ENCODE assay signal across 24 cellular contexts in the genomic region with DNA sequence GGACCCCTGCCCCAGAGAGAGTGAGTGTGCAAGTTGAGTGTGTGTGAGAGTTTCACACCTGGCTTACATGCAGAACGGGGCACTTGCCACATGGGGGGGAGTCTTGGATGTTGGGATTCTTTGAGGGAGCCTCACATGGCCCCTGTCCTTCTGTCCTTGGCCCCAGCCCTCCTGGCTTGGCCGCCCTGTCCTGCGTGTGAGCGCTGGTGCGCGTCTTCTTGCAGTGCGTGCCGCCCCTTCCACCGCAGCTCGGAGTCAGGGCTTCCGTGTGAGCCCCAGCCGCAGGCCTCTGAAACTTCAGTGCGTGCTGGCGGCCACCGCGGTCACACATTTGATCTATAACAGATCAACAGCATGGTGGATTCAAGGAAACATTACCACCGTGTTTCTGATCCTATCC. TPM values are rescaled to one million over a fixed set of nuclear protein-coding genes. Genes with fewer than 3 reads are reported as not detected.
DNase-seq lines count a peak whose midpoint lies in the region; ATAC-seq, FAIRE-seq and TF ChIP-seq lines count a peak whose summit lies in the region.
"Had no signal": no experiment of that assay in that cellular context is flagged by ENCODE, and none has a peak within 500 bp of the region (broad histone marks: within the 10 kb centered on the region; RNA-seq: fewer than 3 reads in every experiment).

No MANE protein-coding gene starts in this region.

- H4K12ac ChIP-seq in trophoblast cell (ENCODE audit: low read depth, low read length) = no peak overlapping the region

- H3K18ac ChIP-seq in trophoblast cell (ENCODE audit: low read length) = no peak overlapping the region

- no peak overlapping the region for H2BK5ac ChIP-seq in trophoblast cell (ENCODE audit: low read depth, low read length, poor library complexity)

- H3K27me3 ChIP-seq in right lobe of liver = no peaks in the 10 kb centered on the region
- H3K27me3 ChIP-seq in HepG2 (ENCODE audit: control insufficient read depth in 1 of 2, insufficient read depth in 2 of 2, low read length in 2 of 2) = no peaks in the 10 kb centered on the region
- H3K27me3 ChIP-seq in endodermal cell (ENCODE audit: control insufficient read depth, insufficient read depth, low read length, poor library complexity, severe bottlenecking) = no peaks in the 10 kb centered on the region
- no peaks in the 10 kb centered on the region for H3K27me3 ChIP-seq in neural progenitor cell
- no peaks in the 10 kb centered on the region for H3K27me3 ChIP-seq in body of pancreas
- no peaks in the 10 kb centered on the region for H3K27me3 ChIP-seq in trophoblast cell (ENCODE audit: insufficient read depth, low read length)
- H3K27me3 ChIP-seq: SJSA1, transverse colon had no signal

- peaks cover 20% of the 10 kb centered on the region for H3K79me2 ChIP-seq in HepG2 (ENCODE audit: insufficient read depth, low read length)
- H3K79me2 ChIP-seq in neural progenitor cell (ENCODE audit: low read depth) = no peaks in the 10 kb centered on the region
- H3K79me2 ChIP-seq in trophoblast cell (ENCODE audit: control insufficient read depth, insufficient read depth, low read length, poor library complexity) = no peaks in the 10 kb centered on the region

- no TSS peak for BruUV-seq in HepG2 (replicated peaks; lab: Mats Ljungman, UMichigan)

- intact Hi-C loops in right lobe of liver (cut with DNase I) = no loop called here
- intact Hi-C loops in HepG2 (cut with micrococcal nuclease; ENCODE audit: unreplicated experiment) = no loop called here
- intact Hi-C loops in body of pancreas (cut with DNase I) = no loop called here

- TF ChIP-seq POLR2A in right lobe of liver (IDR thresholded peaks at IDR 0.05) (no peak), HepG2 (IDR thresholded peaks at IDR 0.05; ENCODE audit: insufficient read depth in 1 of 2, low read depth in 2 of 2, low read length in 2 of 2) (no peak), body of pancreas (IDR thresholded peaks at IDR 0.05) (no peak)

- TF ChIP-seq CTCF in right lobe of liver (IDR thresholded peaks at IDR 0.05) (no peak), HepG2 (CRISPR knock-in tag; IDR thresholded peaks at IDR 0.05) (no peak), endodermal cell (conservative IDR thresholded peaks at IDR 0.05) (no peak), neural progenitor cell (IDR thresholded peaks at IDR 0.05) (no peak), body of pancreas (IDR thresholded peaks at IDR 0.05) (no peak)

- H4K20me1 ChIP-seq in HepG2 (ENCODE audit: insufficient read depth, low read length) (no peaks in the 10 kb centered on the region), neural progenitor cell (ENCODE audit: low read depth) (peaks cover 27% of the 10 kb centered on the region)

- H3F3A ChIP-seq in neural progenitor cell (ENCODE audit: low read depth) = no peaks in the 10 kb centered on the region

- TF ChIP-seq RAD21 in HepG2 (CRISPR knock-in tag; IDR thresholded peaks at IDR 0.05) = no peak

- no peak overlapping the region for H3K23ac ChIP-seq in trophoblast cell (ENCODE audit: low read length)

- in situ Hi-C loops in HepG2 (cut with HindIII; ENCODE audit: extremely low pct_ligation_motif_present, low pct_unique_long_range_greater_than_20kb) = no loop called here

- no peak overlapping the region for H3K4me3 Mint-ChIP-seq in endodermal cell
- H3K4me3 Mint-ChIP-seq in neural progenitor cell = no peak overlapping the region
- H3K4me3 Mint-ChIP-seq: activated CD8-positive, alpha-beta T cell treated with anti-CD3 and anti-CD28 coated beads, Interleukin-2, amount 10 ng/mL, durations not matched to agents 7 days and 5 days had no signal

- H3K9ac ChIP-seq in HepG2 (ENCODE audit: insufficient read depth, low read depth, low read length) = no peak overlapping the region
- no peak overlapping the region for H3K9ac ChIP-seq in endodermal cell (ENCODE audit: extremely low read depth, low read length, poor library complexity, severe bottlenecking)
- H3K9ac ChIP-seq in neural progenitor cell = no peak overlapping the region
- H3K9ac ChIP-seq in trophoblast cell (ENCODE audit: low read length) = no peak overlapping the region

- no peak overlapping the region for H2BK120ac ChIP-seq in trophoblast cell (ENCODE audit: insufficient read depth, low read length, poor library complexity)

- H2AK5ac ChIP-seq in trophoblast cell (ENCODE audit: low read length) = no peak overlapping the region

- H3K9me3 ChIP-seq in right lobe of liver (no peaks in the 10 kb centered on the region), HepG2 (ENCODE audit: low read length) (no peaks in the 10 kb centered on the region), endodermal cell (ENCODE audit: control insufficient read depth, low read length) (no peaks in the 10 kb centered on the region), neural progenitor cell (ENCODE audit: low read depth) (no peaks in the 10 kb centered on the region), body of pancreas (no peaks in the 10 kb centered on the region), trophoblast cell (ENCODE audit: insufficient read depth, low read depth, low read length) (no peaks in the 10 kb centered on the region)
- H3K9me3 ChIP-seq: SJSA1, transverse colon had no signal

- H3K4me1 ChIP-seq in right lobe of liver (peaks cover 0 to 39% (median 15%) of the 10 kb centered on the region in 4 donors), HepG2 (ENCODE audit: insufficient read depth, low read length) (peaks cover 41% of the 10 kb centered on the region), endodermal cell (ENCODE audit: control insufficient read depth, insufficient read depth, low read length) (peaks cover 11% of the 10 kb centered on the region), neural progenitor cell (peaks cover 30% of the 10 kb centered on the region), body of pancreas (no peaks in the 10 kb centered on the region), trophoblast cell (ENCODE audit: control insufficient read depth in 1 of 2, insufficient read depth in 2 of 2, low read length in 2 of 2) (peaks cover 0 to 2% of the 10 kb centered on the region in 2 experiments)
- H3K4me1 ChIP-seq: SJSA1, transverse colon had no signal

- 82% methylated on average over 1 of the region's 17 CpGs for WGBS in right lobe of liver (ENCODE audit: insufficient coverage, low coverage, low lambda C conversion rate, missing lambda C conversion rate)
- WGBS in HepG2 (ENCODE audit: low lambda C conversion rate) = over 99% methylated on average over 11 of the region's 17 CpGs
- WGBS in endodermal cell (ENCODE audit: insufficient coverage in 1 of 2, insufficient read length in 1 of 2), 2 experiments = 87 to 97% methylated on average over 10 to 17 of the region's 17 CpGs
- 86 to 91% methylated on average over 13 to 16 of the region's 17 CpGs for WGBS in body of pancreas, 2 donors
- no CpG with 5 or more reads among the region's 17 CpGs for WGBS in trophoblast cell (ENCODE audit: extremely low coverage, insufficient coverage, insufficient read length)

- ATAC-seq in right lobe of liver (no peak), HepG2 (no peak), body of pancreas (no peak), HG03520 (IDR thresholded peaks at IDR 0.05; ENCODE audit: unreplicated experiment) (no peak)
- ATAC-seq: activated CD8-positive, alpha-beta T cell treated with anti-CD3 and anti-CD28 coated beads, Interleukin-2, amount 10 ng/mL, durations not matched to agents 7 days and 5 days had no signal

- H3K79me1 ChIP-seq in trophoblast cell (ENCODE audit: low read length) = no peaks in the 10 kb centered on the region

- H3K36me3 Mint-ChIP-seq in endodermal cell (ENCODE audit: low read depth) (peaks cover 7% of the 10 kb centered on the region), neural progenitor cell (peaks cover 10% of the 10 kb centered on the region)

- FAIRE-seq in HepG2 (lab: Jason Lieb, UNC) = no peak

- CTCF ChIA-PET in HepG2 (lab: Yijun Ruan, JAX; ENCODE audit: low intra/inter-chr PET ratio, low total read pairs) = no interaction called here

- no peak overlapping the region for H3K4ac ChIP-seq in trophoblast cell (ENCODE audit: low read depth, low read length)

- no peak overlapping the region for H3K14ac ChIP-seq in trophoblast cell (ENCODE audit: low read length)

- H3K27ac Mint-ChIP-seq in endodermal cell (no peak overlapping the region), neural progenitor cell (peak overlapping the region; percentile 79)
- H3K27ac Mint-ChIP-seq: activated CD8-positive, alpha-beta T cell treated with anti-CD3 and anti-CD28 coated beads, Interleukin-2, amount 10 ng/mL, durations not matched to agents 7 days and 5 days; activated T-helper 2 cell treated with anti-CD3 and anti-CD28 coated beads, Interferon-gamma antibody, Interleukin-2, Interleukin-4, amounts not matched to agents 10 μg/mL and 5 μg/mL and 100 μg/mL, durations not matched to agents 14 hours and 24 hours and 36 hours had no signal

- no peak overlapping the region for H3K4me2 ChIP-seq in HepG2 (ENCODE audit: low read depth, low read length)
- no peak overlapping the region for H3K4me2 ChIP-seq in neural progenitor cell
- no peak overlapping the region for H3K4me2 ChIP-seq in trophoblast cell (ENCODE audit: low read length)

- H3K36me3 ChIP-seq in right lobe of liver (peaks cover 0 to 12% (median 1%) of the 10 kb centered on the region in 4 donors), HepG2 (replicated peaks in 1 of 2; ENCODE audit: control insufficient read depth in 1 of 2, insufficient read depth in 2 of 2, low read length in 2 of 2) (peaks cover 5 to 13% of the 10 kb centered on the region in 2 experiments; a peak in 3 of 5 replicates), endodermal cell (ENCODE audit: control insufficient read depth, insufficient read depth, low read length) (peaks cover 6% of the 10 kb centered on the region), neural progenitor cell (no peaks in the 10 kb centered on the region), body of pancreas (replicated peaks in 1 of 2; ENCODE audit: insufficient read depth in 1 of 2, low read depth in 2 of 2) (no peaks in the 10 kb centered on the region), trophoblast cell (ENCODE audit: control insufficient read depth in 1 of 2, insufficient read depth in 2 of 2, low read length in 2 of 2) (peaks cover 0 to 6% of the 10 kb centered on the region in 2 experiments)
- H3K36me3 ChIP-seq: transverse colon had no signal

- H3K4me3 ChIP-seq in right lobe of liver (no peak overlapping the region), HepG2 (replicated peaks in 1 of 3; ENCODE audit: insufficient read depth in 1 of 3, low read depth in 2 of 3, low read length in 3 of 3) (no peak overlapping the region), endodermal cell (ENCODE audit: low read length) (no peak overlapping the region), neural progenitor cell (no peak overlapping the region), body of pancreas (no peak overlapping the region), trophoblast cell (ENCODE audit: low read depth, low read length) (no peak overlapping the region)
- H3K4me3 ChIP-seq: SJSA1, transverse colon had no signal

- H4K8ac ChIP-seq in trophoblast cell (ENCODE audit: low read depth, low read length) = no peak overlapping the region

- no peak overlapping the region for H4K91ac ChIP-seq in trophoblast cell (ENCODE audit: low read depth, low read length)

- H3K27me3 Mint-ChIP-seq in endodermal cell (ENCODE audit: insufficient read depth) (no peaks in the 10 kb centered on the region), neural progenitor cell (ENCODE audit: insufficient read depth, low read depth) (peaks cover 4% of the 10 kb centered on the region)

- peaks cover 34% of the 10 kb centered on the region for H3K4me1 Mint-ChIP-seq in endodermal cell
- H3K4me1 Mint-ChIP-seq in neural progenitor cell = peaks cover 67% of the 10 kb centered on the region

- DNase-seq in right lobe of liver (peak; percentile 17 to 48 (median 39)), HepG2 (ENCODE audit: low spot score) (no peak), endodermal cell (peak; percentile 43), neural progenitor cell (ENCODE audit: low spot score) (no peak), body of pancreas (no peak), NCI-H1048 (lab: John Stamatoyannopoulos, UW) (no peak), trophoblast cell (no peak)
- DNase-seq: activated CD8-positive, alpha-beta T cell treated with anti-CD3 and anti-CD28 coated beads, Interleukin-2, amount 10 ng/mL, durations not matched to agents 7 days and 5 days; DMS79 treated with DMSO at 0.1 percent for 48 hours; effector CD4-positive, alpha-beta T cell; erythroblast; GF-D8; mesenchymal stem cell; NCI-H1417 treated with DMSO at 0.1 percent for 48 hours; NCI-H2081; NCI-H2227 treated with DMSO at 0.1 percent for 48 hours; NCI-H526 treated with DMSO at 0.1 percent for 48 hours; transverse colon had no signal

- H2AFZ ChIP-seq in HepG2 (ENCODE audit: low read length) = no peak overlapping the region
- no peak overlapping the region for H2AFZ ChIP-seq in neural progenitor cell (replicated peaks)
- no peak overlapping the region for H2AFZ ChIP-seq in trophoblast cell (ENCODE audit: insufficient read depth, low read length, poor library complexity)

- no peaks in the 10 kb centered on the region for H3K9me3 Mint-ChIP-seq in endodermal cell
- H3K9me3 Mint-ChIP-seq in neural progenitor cell = no peaks in the 10 kb centered on the region
- H3K9me3 Mint-ChIP-seq: activated T-helper 2 cell treated with anti-CD3 and anti-CD28 coated beads, Interferon-gamma antibody, Interleukin-2, Interleukin-4, amounts not matched to agents 10 μg/mL and 5 μg/mL and 100 μg/mL, durations not matched to agents 14 hours and 24 hours and 36 hours had no signal

- H2BK12ac ChIP-seq in trophoblast cell (ENCODE audit: low read length) = no peak overlapping the region

- H3K27ac ChIP-seq in right lobe of liver = no peak overlapping the region
- H3K27ac ChIP-seq in HepG2 (ENCODE audit: extremely low read length, insufficient read depth, low read length) = no peak overlapping the region
- peak overlapping the region; percentile 38 for H3K27ac ChIP-seq in endodermal cell (ENCODE audit: low read depth, low read length)
- no peak overlapping the region for H3K27ac ChIP-seq in neural progenitor cell
- H3K27ac ChIP-seq in body of pancreas = no peak overlapping the region
- H3K27ac ChIP-seq in trophoblast cell (ENCODE audit: low read depth, low read length) = no peak overlapping the region
- H3K27ac ChIP-seq: SJSA1, transverse colon had no signal

- no peak for TF ChIP-seq EP300 in HepG2 (IDR thresholded peaks at IDR 0.05; ENCODE audit: low read depth in 2 of 2, low read length in 2 of 2)
- no peak for TF ChIP-seq EP300 in HepG2 (CRISPR knock-in tag; IDR thresholded peaks at IDR 0.05; ENCODE audit: borderline replicate concordance)

- POLR2A ChIA-PET in HepG2 (lab: Yijun Ruan, JAX) = no interaction called here

RNA-seq across cellular contexts. Expression of gene HGFAC, which starts 30.1 kb away (rescaled TPM):
- total RNA-seq in right lobe of liver (100 to 1,000 TPM in 5 of 6 experiments, 10 to 100 TPM in 1; 73.9 to 176 (median 140) TPM), HepG2 (2016; rRNA removed; fragmentation: Illumina TruSeq; extraction: Trizol) (0.98 and 8.5 TPM in 2 replicates), endodermal cell (under 1 TPM in 1 of 2 donors, not detected in 1; 0.46 TPM), neural progenitor cell (ENCODE audit: low replicate concordance) (not detected in 2 replicates), body of pancreas (under 1 TPM in 1 of 2 donors, not detected in 1; 0.78 TPM)
- 1.8 and 1.9 TPM in 2 replicates for total RNA-seq in HepG2 (2016; cell fraction: cytosol; rRNA removed; fragmentation: Illumina TruSeq; extraction: Trizol; ENCODE audit: low read depth)
- 1.2 and 9.0 TPM in 2 replicates for total RNA-seq in HepG2 (2016; cell fraction: insoluble cytoplasmic fraction; rRNA removed; fragmentation: Illumina TruSeq; extraction: Trizol)
- 1.4 and 1.8 TPM in 2 replicates for total RNA-seq in HepG2 (2016; cell fraction: membrane; rRNA removed; fragmentation: Illumina TruSeq; extraction: Trizol)
- 14.0 and 15.7 TPM in 2 replicates for total RNA-seq in HepG2 (2016; cell fraction: nucleus; rRNA removed; fragmentation: Illumina TruSeq; extraction: Trizol)
- 63.6 and 107 TPM in 2 replicates for polyA plus RNA-seq in HepG2 (2011; rRNA removed)
- polyA plus RNA-seq in HepG2 (2011; cell fraction: cytosol; rRNA removed) = 8.9 and 16.3 TPM in 2 replicates
- polyA plus RNA-seq in HepG2 (2011; cell fraction: nucleus; rRNA removed) = 1,761 and 2,041 TPM in 2 replicates
- 31.4 and 46.5 TPM in 2 replicates for polyA plus RNA-seq in HepG2 (2012)
- 1.9 and 2.1 TPM in 2 replicates for polyA plus RNA-seq in HepG2 (2016; cell fraction: cytosol; fragmentation: Illumina TruSeq; extraction: Trizol; ENCODE audit: low read depth)
- polyA plus RNA-seq in HepG2 (2016; cell fraction: insoluble cytoplasmic fraction; fragmentation: Illumina TruSeq; extraction: Trizol; ENCODE audit: low read depth) = 1.9 and 2.5 TPM in 2 replicates
- 1.6 and 2.1 TPM in 2 replicates for polyA plus RNA-seq in HepG2 (2016; cell fraction: membrane; fragmentation: Illumina TruSeq; extraction: Trizol; ENCODE audit: low read depth)
- 65.6 and 66.9 TPM in 2 replicates for polyA plus RNA-seq in HepG2 (2016; cell fraction: nucleus; fragmentation: Illumina TruSeq; extraction: Trizol; ENCODE audit: insufficient read depth, low read depth)
- polyA minus RNA-seq in HepG2 (2011; rRNA and poly(A)+ RNA removed; ENCODE audit: low replicate concordance) = 15.4 TPM in 1 of 2 replicates, not detected in the other
- polyA minus RNA-seq in HepG2 (2011; cell fraction: cytosol; rRNA and poly(A)+ RNA removed) = 5.8 and 5.9 TPM in 2 replicates
- 43.4 and 57.3 TPM in 2 replicates for polyA minus RNA-seq in HepG2 (2011; cell fraction: nucleus; rRNA and poly(A)+ RNA removed)
- polyA plus RNA-seq in endodermal cell (2013, experiment 1 of 2) = 0.93 TPM
- polyA plus RNA-seq in endodermal cell (2013, experiment 2 of 2) = 0.50 TPM
- 0.40 and 0.51 TPM in 2 replicates for polyA plus RNA-seq in trophoblast cell (2013)
- total RNA-seq: activated CD8-positive, alpha-beta T cell treated with anti-CD3 and anti-CD28 coated beads, Interleukin-2, amount 10 ng/mL, durations not matched to agents 7 days and 5 days; activated T-helper 2 cell treated with anti-CD3 and anti-CD28 coated beads, Interferon-gamma antibody, Interleukin-2, Interleukin-4, amounts not matched to agents 10 μg/mL and 5 μg/mL and 100 μg/mL, durations not matched to agents 14 hours and 24 hours and 36 hours; kidney epithelial cell; T-helper 1 cell treated with Interleukin-12 subunit alpha and Interleukin-12 subunit beta and Interleukin-4 antibody, amounts not matched to agents 30 ng/mL and 1 ng/mL, for 36 hours; transverse colon had no signal
- polyA plus RNA-seq: BJ had no signal

RNA-seq across cellular contexts. Expression of gene DOK7, which starts 51.4 kb away (rescaled TPM):
- total RNA-seq in right lobe of liver (1 to 10 TPM in 4 of 6 experiments, under 1 TPM in 2; 0.73 to 2.4 (median 1.5) TPM), HepG2 (2016; rRNA removed; fragmentation: Illumina TruSeq; extraction: Trizol) (0.07 TPM in 1 of 2 replicates, not detected in the other), endodermal cell (1 to 10 TPM in 1 of 2 donors, under 1 TPM in 1; 0.38 to 1.3 TPM), neural progenitor cell (ENCODE audit: low replicate concordance) (0.22 TPM in 1 of 2 replicates, not detected in the other), body of pancreas (1 to 10 TPM; 6.3 to 7.0 TPM)
- not detected in 2 replicates for total RNA-seq in HepG2 (2016; cell fraction: cytosol; rRNA removed; fragmentation: Illumina TruSeq; extraction: Trizol; ENCODE audit: low read depth)
- 0.04 TPM in 1 of 2 replicates, not detected in the other for total RNA-seq in HepG2 (2016; cell fraction: insoluble cytoplasmic fraction; rRNA removed; fragmentation: Illumina TruSeq; extraction: Trizol)
- 0.06 TPM in 1 of 2 replicates, not detected in the other for total RNA-seq in HepG2 (2016; cell fraction: membrane; rRNA removed; fragmentation: Illumina TruSeq; extraction: Trizol)
- not detected in 2 replicates for total RNA-seq in HepG2 (2016; cell fraction: nucleus; rRNA removed; fragmentation: Illumina TruSeq; extraction: Trizol)
- 0.03 and 0.05 TPM in 2 replicates for polyA plus RNA-seq in HepG2 (2011; rRNA removed)
- polyA plus RNA-seq in HepG2 (2011; cell fraction: cytosol; rRNA removed) = 0.05 and 0.08 TPM in 2 replicates
- 0.26 and 0.32 TPM in 2 replicates for polyA plus RNA-seq in HepG2 (2011; cell fraction: nucleus; rRNA removed)
- not detected in 2 replicates for polyA plus RNA-seq in HepG2 (2012)
- polyA plus RNA-seq in HepG2 (2016; cell fraction: cytosol; fragmentation: Illumina TruSeq; extraction: Trizol; ENCODE audit: low read depth) = not detected in 2 replicates
- 0.19 TPM in 1 of 2 replicates, not detected in the other for polyA plus RNA-seq in HepG2 (2016; cell fraction: insoluble cytoplasmic fraction; fragmentation: Illumina TruSeq; extraction: Trizol; ENCODE audit: low read depth)
- polyA plus RNA-seq in HepG2 (2016; cell fraction: membrane; fragmentation: Illumina TruSeq; extraction: Trizol; ENCODE audit: low read depth) = not detected in 2 replicates
- polyA plus RNA-seq in HepG2 (2016; cell fraction: nucleus; fragmentation: Illumina TruSeq; extraction: Trizol; ENCODE audit: insufficient read depth, low read depth) = not detected in 2 replicates
- polyA minus RNA-seq in HepG2 (2011; rRNA and poly(A)+ RNA removed; ENCODE audit: low replicate concordance) = 0.38 TPM in 1 of 2 replicates, not detected in the other
- polyA minus RNA-seq in HepG2 (2011; cell fraction: cytosol; rRNA and poly(A)+ RNA removed) = not detected in 2 replicates
- polyA minus RNA-seq in HepG2 (2011; cell fraction: nucleus; rRNA and poly(A)+ RNA removed) = not detected in 2 replicates
- 0.46 TPM for polyA plus RNA-seq in endodermal cell (2013, experiment 1 of 2)
- polyA plus RNA-seq in endodermal cell (2013, experiment 2 of 2) = 1.0 TPM
- 0.33 and 0.49 TPM in 2 replicates for polyA plus RNA-seq in trophoblast cell (2013)
- total RNA-seq: activated CD8-positive, alpha-beta T cell treated with anti-CD3 and anti-CD28 coated beads, Interleukin-2, amount 10 ng/mL, durations not matched to agents 7 days and 5 days; activated T-helper 2 cell treated with anti-CD3 and anti-CD28 coated beads, Interferon-gamma antibody, Interleukin-2, Interleukin-4, amounts not matched to agents 10 μg/mL and 5 μg/mL and 100 μg/mL, durations not matched to agents 14 hours and 24 hours and 36 hours; T-helper 1 cell treated with Interleukin-12 subunit alpha and Interleukin-12 subunit beta and Interleukin-4 antibody, amounts not matched to agents 30 ng/mL and 1 ng/mL, for 36 hours had no signal
- polyA plus RNA-seq: BJ had no signal

Comparison
In these comparisons a context has a peak if more than half of its experiments do, and no peak if none do; other contexts are left out.
1. DNase-seq: peak in right lobe of liver (3 of 3) and endodermal cell (single experiment); none in HepG2 (single experiment), neural progenitor cell (single experiment), body of pancreas (0 of 4), NCI-H1048 (single experiment) and trophoblast cell (0 of 2).
2. RNA of gene HGFAC, which starts 30.1 kb away (total RNA-seq): 73.9 to 176 TPM in right lobe of liver; 0.98 to 15.7 TPM in HepG2, 0.78 TPM in body of pancreas, 0.46 TPM in endodermal cell and not detected in neural progenitor cell; every median in the first group is over 4 times any median in the second.